Comparison of ENCODE assay signal across 20 cellular contexts in genomic region chr19:33444238-33444992, GRCh38.
"Had no signal": no experiment of that assay in that cellular context is flagged by ENCODE, and none has a peak within 500 bp of the region (broad histone marks: within the 10 kb centered on the region; RNA-seq: fewer than 3 reads in every experiment).

No MANE protein-coding gene starts in this region.

- H2AFZ ChIP-seq: parathyroid adenoma had no signal

- H3K27me3 ChIP-seq: body of pancreas, gastrocnemius medialis, heart left ventricle, testis, upper lobe of left lung had no signal

- ATAC-seq: body of pancreas; gastrocnemius medialis; natural killer cell; stimulated activated naive CD8-positive, alpha-beta T cell treated with anti-CD3 and anti-CD28 coated beads, Interleukin-15, amount 100 ng/mL, for 72 hours had no signal

- H3K4me1 ChIP-seq: body of pancreas, gastrocnemius medialis, heart left ventricle, parathyroid adenoma, testis, upper lobe of left lung had no signal

- H3K4me3 Mint-ChIP-seq: activated naive CD8-positive, alpha-beta T cell treated with anti-CD3 and anti-CD28 coated beads, Interleukin-2, amount 10 ng/mL, durations not matched to agents 7 days and 5 days; activated T-helper 1 cell treated with anti-CD3 and anti-CD28 coated beads, Interleukin-12 subunit alpha, Interleukin-12 subunit beta, Interleukin-2, Interleukin-4 antibody, amounts not matched to agents 30 ng/mL and 10 ng/mL and 1 ng/mL, durations not matched to agents 14 hours and 24 hours and 36 hours; natural killer cell; stimulated activated naive CD8-positive, alpha-beta T cell treated with anti-CD3 and anti-CD28 coated beads, Interleukin-15, amount 100 ng/mL, for 72 hours had no signal

- H3K9ac ChIP-seq: parathyroid adenoma had no signal

- H3K27ac Mint-ChIP-seq: activated naive CD8-positive, alpha-beta T cell treated with anti-CD3 and anti-CD28 coated beads, Interleukin-2, amount 10 ng/mL, durations not matched to agents 7 days and 5 days; activated T-helper 1 cell treated with anti-CD3 and anti-CD28 coated beads, Interleukin-12 subunit alpha, Interleukin-12 subunit beta, Interleukin-2, Interleukin-4 antibody, amounts not matched to agents 30 ng/mL and 10 ng/mL and 1 ng/mL, durations not matched to agents 14 hours and 24 hours and 36 hours; natural killer cell had no signal

- FAIRE-seq: colon, endometrium had no signal

- H3K36me3 Mint-ChIP-seq: activated naive CD8-positive, alpha-beta T cell treated with anti-CD3 and anti-CD28 coated beads, Interleukin-2, amount 10 ng/mL, durations not matched to agents 7 days and 5 days; natural killer cell had no signal

- H3K4me3 ChIP-seq: body of pancreas, gastrocnemius medialis, heart left ventricle, testis, upper lobe of left lung had no signal

- H3K79me2 ChIP-seq: parathyroid adenoma had no signal

- H3K9me3 ChIP-seq: body of pancreas, gastrocnemius medialis, heart left ventricle, neutrophil, testis, upper lobe of left lung had no signal

- H3K36me3 ChIP-seq: gastrocnemius medialis, neutrophil had no signal

- DNase-seq: activated CD4-positive, alpha-beta T cell treated with anti-CD3 and anti-CD28 coated beads, Interleukin-2, amount 50 U/mL, for 4 hours; activated naive CD4-positive, alpha-beta T cell; activated naive CD8-positive, alpha-beta T cell treated with anti-CD3 and anti-CD28 coated beads, Interleukin-2, amount 10 ng/mL, durations not matched to agents 7 days and 5 days; amygdala; body of pancreas; caudate nucleus; gastrocnemius medialis; natural killer cell; stimulated activated naive CD8-positive, alpha-beta T cell treated with anti-CD3 and anti-CD28 coated beads, Interleukin-15, amount 100 ng/mL, for 72 hours; SW 1271; T-helper 2 cell; testis; upper lobe of left lung had no signal

- H3K9me3 Mint-ChIP-seq: activated naive CD8-positive, alpha-beta T cell treated with anti-CD3 and anti-CD28 coated beads, Interleukin-2, amount 10 ng/mL, durations not matched to agents 7 days and 5 days; activated T-helper 1 cell treated with anti-CD3 and anti-CD28 coated beads, Interleukin-12 subunit alpha, Interleukin-12 subunit beta, Interleukin-2, Interleukin-4 antibody, amounts not matched to agents 30 ng/mL and 10 ng/mL and 1 ng/mL, durations not matched to agents 14 hours and 24 hours and 36 hours; natural killer cell; stimulated activated naive CD8-positive, alpha-beta T cell treated with anti-CD3 and anti-CD28 coated beads, Interleukin-15, amount 100 ng/mL, for 72 hours had no signal

- H3K27me3 Mint-ChIP-seq: activated naive CD8-positive, alpha-beta T cell treated with anti-CD3 and anti-CD28 coated beads, Interleukin-2, amount 10 ng/mL, durations not matched to agents 7 days and 5 days; stimulated activated naive CD8-positive, alpha-beta T cell treated with anti-CD3 and anti-CD28 coated beads, Interleukin-15, amount 100 ng/mL, for 72 hours had no signal

- H3K4me1 Mint-ChIP-seq: stimulated activated naive CD8-positive, alpha-beta T cell treated with anti-CD3 and anti-CD28 coated beads, Interleukin-15, amount 100 ng/mL, for 72 hours had no signal

- H3K27ac ChIP-seq: body of pancreas, gastrocnemius medialis, heart left ventricle, neutrophil, parathyroid adenoma, testis, upper lobe of left lung, VCaP had no signal
